Comparison of ENCODE assay signal across 25 cellular contexts in the genomic region with DNA sequence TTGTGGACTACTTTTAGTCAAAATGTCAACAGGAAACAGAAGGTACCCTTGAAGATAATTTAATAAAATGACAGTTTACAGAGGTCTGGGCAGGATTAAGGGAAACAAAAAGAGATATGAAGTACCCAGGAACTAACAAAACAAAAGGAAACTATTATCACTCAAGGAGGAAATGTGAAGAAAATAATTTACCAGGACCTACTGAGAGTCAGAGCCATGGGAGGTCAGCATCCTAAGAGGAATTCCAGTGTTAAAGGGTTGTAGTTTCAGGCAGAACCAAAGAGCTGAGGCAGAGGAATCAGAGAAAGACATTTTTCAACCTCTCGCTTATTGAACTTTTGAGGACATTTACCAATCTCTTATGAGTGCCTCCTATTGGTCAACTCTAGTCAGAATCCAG.
DNase-seq lines count a peak whose midpoint lies in the region; ATAC-seq and TF ChIP-seq lines count a peak whose summit lies in the region.
"Had no signal": no experiment of that assay in that cellular context is flagged by ENCODE, and none has a peak within 500 bp of the region (broad histone marks: within the 10 kb centered on the region; RNA-seq: fewer than 3 reads in every experiment).

No MANE protein-coding gene starts in this region.

- H3K36me3 ChIP-seq in A673 (ENCODE audit: insufficient read depth, low read length, poor library complexity, severe bottlenecking) (no peaks in the 10 kb centered on the region), ascending aorta (no peaks in the 10 kb centered on the region)
- H3K36me3 ChIP-seq: BLaER1 treated with 17β-estradiol and CSF1 and Interleukin-3, amounts not matched to agents 10 nM and 100 nM; heart right ventricle; sigmoid colon; tibial artery; vagina had no signal

- H3K4me1 Mint-ChIP-seq in activated T-cell treated with anti-CD3 and anti-CD28 coated beads, Interleukin-2, amount 50 U/mL, for 4 hours (ENCODE audit: low read depth): peaks cover 22% of the 10 kb centered on the region

- no peaks in the 10 kb centered on the region for H3K9me3 ChIP-seq in A673 (ENCODE audit: low read depth, low read length, poor library complexity, severe bottlenecking)
- no peaks in the 10 kb centered on the region for H3K9me3 ChIP-seq in ascending aorta
- H3K9me3 ChIP-seq: heart right ventricle, sigmoid colon, tibial artery, vagina had no signal

- BruUV-seq in A673 (replicated peaks; lab: Mats Ljungman, UMichigan): no TSS peak

- DNase-seq in A673 (ENCODE audit: low spot score): peak; percentile 67
- peak; percentile 3 for DNase-seq in COR-L47 (lab: John Stamatoyannopoulos, UW)
- DNase-seq in NCI-H748 treated with DMSO at 0.1 percent for 48 hours (lab: John Stamatoyannopoulos, UW): peak; percentile 82
- DNase-seq in kidney glomerular epithelial cell (lab: John Stamatoyannopoulos, UW): peak; percentile 19
- DNase-seq in activated T-cell treated with anti-CD3 and anti-CD28 coated beads, Interleukin-2, amount 50 U/mL, for 4 hours: no peak
- DNase-seq in ascending aorta (ENCODE audit: low spot score in 2 of 2): no peak
- DNase-seq: activated CD4-positive, alpha-beta T cell treated with anti-CD3 and anti-CD28 coated beads, Interleukin-2, amount 50 U/mL, for 4 hours; activated naive CD4-positive, alpha-beta T cell treated with anti-CD3 and anti-CD28 coated beads, Interleukin-2, amount 10 ng/mL, durations not matched to agents 7 days and 5 days; amygdala; DMS79 treated with DMSO at 0.1 percent for 48 hours; GF-D8; heart right ventricle; KBM-7; midbrain; naive thymus-derived CD4-positive, alpha-beta T cell; nucleus accumbens; sigmoid colon; stimulated activated CD4-positive, alpha-beta T cell treated with anti-CD3 and anti-CD28 coated beads, Interleukin-12 subunit alpha, Interleukin-12 subunit beta, amount 100 ng/mL, for 4 hours; stimulated activated CD4-positive, alpha-beta T cell treated with anti-CD3 and anti-CD28 coated beads, Interleukin-2, amount 100 ng/mL, for 48 hours; tibial artery had no signal

- POLR2A ChIA-PET in A673 (lab: Charles Lee; ENCODE audit: low non-redundant PET): no interaction called here

- H3K4me3 ChIP-seq in A673 (ENCODE audit: low read depth, low read length, poor library complexity, severe bottlenecking) (no peak overlapping the region), ascending aorta (no peak overlapping the region)
- H3K4me3 ChIP-seq: BLaER1 treated with 17β-estradiol and CSF1 and Interleukin-3, amounts not matched to agents 10 nM and 100 nM; heart right ventricle; sigmoid colon; tibial artery; vagina had no signal

- ATAC-seq in activated T-cell treated with anti-CD3 and anti-CD28 coated beads, Interleukin-2, amount 50 U/mL, for 4 hours: no peak
- no peak for ATAC-seq in HG03354 (IDR thresholded peaks at IDR 0.05; ENCODE audit: poor library complexity, severe bottlenecking, unreplicated experiment)
- ATAC-seq: heart right ventricle; naive thymus-derived CD4-positive, alpha-beta T cell had no signal

- H3K27ac ChIP-seq in A673 (ENCODE audit: low read depth, low read length, poor library complexity, severe bottlenecking) (no peak overlapping the region), ascending aorta (no peak overlapping the region)
- H3K27ac ChIP-seq: BLaER1 treated with 17β-estradiol and CSF1 and Interleukin-3, amounts not matched to agents 10 nM and 100 nM; heart right ventricle; sigmoid colon; tibial artery; vagina had no signal

- H3K4me1 ChIP-seq in A673 (ENCODE audit: insufficient read depth, low read length, poor library complexity, severe bottlenecking): peaks cover 7% of the 10 kb centered on the region
- no peaks in the 10 kb centered on the region for H3K4me1 ChIP-seq in ascending aorta
- H3K4me1 ChIP-seq: BLaER1 treated with 17β-estradiol and CSF1 and Interleukin-3, amounts not matched to agents 10 nM and 100 nM; heart right ventricle; tibial artery; vagina had no signal

- intact Hi-C loops in A673 (cut with micrococcal nuclease; ENCODE audit: unreplicated experiment): no loop called here
- intact Hi-C loops in ascending aorta (cut with DNase I): no loop called here

- H3K36me3 Mint-ChIP-seq in activated T-cell treated with anti-CD3 and anti-CD28 coated beads, Interleukin-2, amount 50 U/mL, for 4 hours (ENCODE audit: insufficient read depth): no peaks in the 10 kb centered on the region
- H3K36me3 Mint-ChIP-seq: activated naive CD4-positive, alpha-beta T cell treated with anti-CD3 and anti-CD28 coated beads, Interleukin-2, amount 10 ng/mL, durations not matched to agents 7 days and 5 days had no signal

- H3K27me3 ChIP-seq in A673 (replicated peaks; ENCODE audit: insufficient read depth, low read depth, low read length, poor library complexity) (no peaks in the 10 kb centered on the region), ascending aorta (no peaks in the 10 kb centered on the region)
- H3K27me3 ChIP-seq: BLaER1 treated with 17β-estradiol and CSF1 and Interleukin-3, amounts not matched to agents 10 nM and 100 nM; heart right ventricle; sigmoid colon; tibial artery; vagina had no signal

- H3K9me3 Mint-ChIP-seq in activated T-cell treated with anti-CD3 and anti-CD28 coated beads, Interleukin-2, amount 50 U/mL, for 4 hours: peaks cover 6% of the 10 kb centered on the region

- no peak overlapping the region for H3K4me3 Mint-ChIP-seq in activated T-cell treated with anti-CD3 and anti-CD28 coated beads, Interleukin-2, amount 50 U/mL, for 4 hours
- H3K4me3 Mint-ChIP-seq: activated naive CD4-positive, alpha-beta T cell treated with anti-CD3 and anti-CD28 coated beads, Interleukin-2, amount 10 ng/mL, durations not matched to agents 7 days and 5 days; naive thymus-derived CD4-positive, alpha-beta T cell; T-helper 1 cell treated with Interleukin-12 subunit alpha and Interleukin-12 subunit beta and Interleukin-4 antibody, amounts not matched to agents 30 μg/mL and 1 μg/mL, for 36 hours had no signal

- TF ChIP-seq CTCF in A673 (conservative IDR thresholded peaks at IDR 0.05; ENCODE audit: low read depth, low read length): no peak
- no peak for TF ChIP-seq CTCF in ascending aorta (IDR thresholded peaks at IDR 0.05)

- CTCF ChIA-PET in A673 (lab: Charles Lee): no interaction called here

- no peaks in the 10 kb centered on the region for H3K27me3 Mint-ChIP-seq in activated T-cell treated with anti-CD3 and anti-CD28 coated beads, Interleukin-2, amount 50 U/mL, for 4 hours (ENCODE audit: low read depth)
- H3K27me3 Mint-ChIP-seq: activated naive CD4-positive, alpha-beta T cell treated with anti-CD3 and anti-CD28 coated beads, Interleukin-2, amount 10 ng/mL, durations not matched to agents 7 days and 5 days; naive thymus-derived CD4-positive, alpha-beta T cell; progenitor cell of endocrine pancreas had no signal

Comparison
In these comparisons a context has a peak if more than half of its experiments do, and no peak if none do; other contexts are left out.
1. DNase-seq: peak in A673 (single experiment), COR-L47 (single experiment), NCI-H748 treated with DMSO at 0.1 percent for 48 hours (single experiment) and kidney glomerular epithelial cell (single experiment); none in activated T-cell treated with anti-CD3 and anti-CD28 coated beads, Interleukin-2, amount 50 U/mL, for 4 hours (single experiment) and ascending aorta (0 of 2).